Comparison of ENCODE assay signal across 20 cellular contexts in genomic region chr22:35322126-35322525, GRCh38. TPM values are rescaled to one million over a fixed set of nuclear protein-coding genes. Genes with fewer than 3 reads are reported as not detected.
DNase-seq lines count a peak whose midpoint lies in the region; ATAC-seq, FAIRE-seq and TF ChIP-seq lines count a peak whose summit lies in the region.
"Had no signal": no experiment of that assay in that cellular context is flagged by ENCODE, and none has a peak within 500 bp of the region (broad histone marks: within the 10 kb centered on the region; RNA-seq: fewer than 3 reads in every experiment).

No MANE protein-coding gene starts in this region.

- H3K9me3 ChIP-seq in heart right ventricle (no peaks in the 10 kb centered on the region), right cardiac atrium (ENCODE audit: control insufficient read depth, low read length) (no peaks in the 10 kb centered on the region)
- H3K9me3 ChIP-seq: Caco-2 had no signal

- TF ChIP-seq CTCF in heart right ventricle (IDR thresholded peaks at IDR 0.05): no peak

- H3K27ac ChIP-seq in heart right ventricle: peak overlapping the region in 8 of 10 donors; percentile 3 to 71 (median 52)
- peak overlapping the region; percentile 2 for H3K27ac ChIP-seq in right cardiac atrium (ENCODE audit: low read length)
- H3K27ac ChIP-seq: C4-2B, HL-60 had no signal

- ATAC-seq in Right ventricle myocardium superior (ENCODE audit: poor library complexity) (peak; percentile 83), heart right ventricle (peak; percentile 49 to 87 (median 72)), right cardiac atrium (peak; percentile 28 to 29), HG02981 (IDR thresholded peaks at IDR 0.05; ENCODE audit: unreplicated experiment) (no peak)

- H3K4me3 ChIP-seq in heart right ventricle: no peak overlapping the region
- H3K4me3 ChIP-seq in right cardiac atrium (ENCODE audit: low read length): no peak overlapping the region

- H3K4me1 ChIP-seq in heart right ventricle (peaks cover 0 to 15% (median 5%) of the 10 kb centered on the region in 9 donors), right cardiac atrium (ENCODE audit: control insufficient read depth, insufficient read depth, low read length) (no peaks in the 10 kb centered on the region)
- H3K4me1 ChIP-seq: Caco-2 had no signal

- 63 to 72% methylated on average over 10 of the region's 10 CpGs for WGBS in heart right ventricle, 2 donors
- 81% methylated on average over 10 of the region's 10 CpGs for WGBS in right cardiac atrium

- peak; percentile 64 for DNase-seq in Right ventricle myocardium superior
- DNase-seq in heart right ventricle: peak; percentile 50 to 57
- peak in 2 of 3 donors; percentile 49 to 60 for DNase-seq in right cardiac atrium
- no peak for DNase-seq in urothelium cell line (ENCODE audit: low spot score)
- no peak for DNase-seq in stimulated activated CD4-positive, alpha-beta T cell treated with anti-CD3 and anti-CD28 coated beads, Interleukin-2, amount 100 ng/mL, for 24 hours
- no peak for DNase-seq in NCI-H226
- DNase-seq: ACHN; Caco-2; CD4-positive, alpha-beta T cell; H9; IMR-90 had no signal

- peak; percentile 82 for FAIRE-seq in urothelium cell line (lab: Jason Lieb, UNC)
- FAIRE-seq: A204.1, D721Med, G401.6, GM12891, GM19239, H1 had no signal

- no peaks in the 10 kb centered on the region for H3K27me3 ChIP-seq in heart right ventricle
- H3K27me3 ChIP-seq in right cardiac atrium (ENCODE audit: control insufficient read depth, insufficient read depth): no peaks in the 10 kb centered on the region

- intact Hi-C loops in Right ventricle myocardium superior (cut with DNase I) (no loop called here), heart right ventricle (cut with DNase I) (no loop called here), right cardiac atrium (cut with DNase I) (no loop called here)

- peaks cover 0 to 100% (median 61%) of the 10 kb centered on the region in 9 donors for H3K36me3 ChIP-seq in heart right ventricle

RNA-seq across cellular contexts. Expression of gene TOM1, which starts 22.4 kb away (rescaled TPM):
- total RNA-seq in Right ventricle myocardium superior: 68.6 TPM
- 10 to 100 TPM; 51.1 to 72.5 (median 62.6) TPM for total RNA-seq in heart right ventricle
- 10 to 100 TPM; 55.0 to 64.6 TPM for polyA plus RNA-seq in heart right ventricle
- total RNA-seq in right cardiac atrium: 10 to 100 TPM; 54.0 to 75.9 (median 63.6) TPM
- 55.9 TPM for polyA plus RNA-seq in right cardiac atrium

RNA-seq across cellular contexts. Expression of gene HMOX1, which starts 58.8 kb away (rescaled TPM):
- total RNA-seq in Right ventricle myocardium superior: 4.8 TPM
- total RNA-seq in heart right ventricle: 10 to 100 TPM in 1 of 10 donors, 1 to 10 TPM in 9; 1.6 to 68.0 (median 4.3) TPM
- 1 to 10 TPM; 3.5 to 4.9 TPM for polyA plus RNA-seq in heart right ventricle
- total RNA-seq in right cardiac atrium: 10 to 100 TPM in 2 of 4 donors, 1 to 10 TPM in 2; 6.2 to 10.8 (median 9.6) TPM
- polyA plus RNA-seq in right cardiac atrium: 6.1 TPM

Comparison
In these comparisons a context has a peak if more than half of its experiments do, and no peak if none do; other contexts are left out.
1. DNase-seq: peak in Right ventricle myocardium superior (single experiment), heart right ventricle (2 of 2) and right cardiac atrium (2 of 3); none in urothelium cell line (single experiment), stimulated activated CD4-positive, alpha-beta T cell treated with anti-CD3 and anti-CD28 coated beads, Interleukin-2, amount 100 ng/mL, for 24 hours (0 of 2) and NCI-H226 (single experiment).